In genomic region chr9:129436751-129437625, GRCh38 we compare ENCODE assay signal across 8 cellular contexts.
DNase-seq lines count a peak whose midpoint lies in the region; ATAC-seq and TF ChIP-seq lines count a peak whose summit lies in the region.

No MANE protein-coding gene starts in this region.

- peaks cover 21% of the 10 kb centered on the region for H3K27me3 Mint-ChIP-seq in activated naive CD4-positive, alpha-beta T cell treated with anti-CD3 and anti-CD28 coated beads, Interleukin-2, amount 50 U/mL, for 24 hours
- H3K27me3 Mint-ChIP-seq in glutamatergic neuron (ENCODE audit: unreplicated experiment), result peaks cover 41% of the 10 kb centered on the region

- peak overlapping the region; percentile 85 for H3K4me3 Mint-ChIP-seq in activated naive CD4-positive, alpha-beta T cell treated with anti-CD3 and anti-CD28 coated beads, Interleukin-2, amount 50 U/mL, for 24 hours
- H3K4me3 Mint-ChIP-seq in glutamatergic neuron (ENCODE audit: unreplicated experiment), result peak overlapping the region; percentile 91

- no peak for TF ChIP-seq CTCF in glutamatergic neuron (IDR thresholded peaks at IDR 0.05; ENCODE audit: partially characterized antibody, unreplicated experiment)

- peak overlapping the region; percentile 15 for H3K27ac Mint-ChIP-seq in activated naive CD4-positive, alpha-beta T cell treated with anti-CD3 and anti-CD28 coated beads, Interleukin-2, amount 50 U/mL, for 24 hours
- H3K27ac Mint-ChIP-seq in glutamatergic neuron (ENCODE audit: unreplicated experiment), result peak overlapping the region; percentile 81

- H3K9me3 Mint-ChIP-seq in activated naive CD4-positive, alpha-beta T cell treated with anti-CD3 and anti-CD28 coated beads, Interleukin-2, amount 50 U/mL, for 24 hours, result no peaks in the 10 kb centered on the region
- H3K9me3 Mint-ChIP-seq in glutamatergic neuron (ENCODE audit: unreplicated experiment), result peaks cover 16% of the 10 kb centered on the region

- peaks cover 19% of the 10 kb centered on the region for H3K4me1 Mint-ChIP-seq in activated naive CD4-positive, alpha-beta T cell treated with anti-CD3 and anti-CD28 coated beads, Interleukin-2, amount 50 U/mL, for 24 hours
- H3K4me1 Mint-ChIP-seq in glutamatergic neuron (ENCODE audit: low read depth, unreplicated experiment), result peaks cover 19% of the 10 kb centered on the region

- peak; percentile 19 for DNase-seq in DMS79 (lab: John Stamatoyannopoulos, UW)
- peak; percentile 72 for DNase-seq in NCI-H2171 treated with DMSO at 0.1 percent for 48 hours (lab: John Stamatoyannopoulos, UW)
- peak; percentile 67 for DNase-seq in glutamatergic neuron
- peak in 40 of 56 donors; percentile 18 to 85 (median 50) for DNase-seq in nucleus accumbens (lab: John Stamatoyannopoulos, UW)
- no peak for DNase-seq in effector CD8-positive, alpha-beta T cell (lab: John Stamatoyannopoulos, UW)
- DNase-seq in NCI-H510A treated with DMSO at 0.1 percent for 48 hours (lab: John Stamatoyannopoulos, UW), result no peak

- H3K36me3 Mint-ChIP-seq in activated naive CD4-positive, alpha-beta T cell treated with anti-CD3 and anti-CD28 coated beads, Interleukin-2, amount 50 U/mL, for 24 hours, result no peaks in the 10 kb centered on the region
- H3K36me3 Mint-ChIP-seq in glutamatergic neuron (ENCODE audit: unreplicated experiment), result no peaks in the 10 kb centered on the region

- no peak for ATAC-seq in HG02970 (IDR thresholded peaks at IDR 0.05; ENCODE audit: low FRiP score, unreplicated experiment)

Comparison
In these comparisons a context has a peak if more than half of its experiments do, and no peak if none do; other contexts are left out.
1. DNase-seq: peak in DMS79 (single experiment), NCI-H2171 treated with DMSO at 0.1 percent for 48 hours (single experiment), glutamatergic neuron (single experiment) and nucleus accumbens (40 of 56); none in effector CD8-positive, alpha-beta T cell (single experiment) and NCI-H510A treated with DMSO at 0.1 percent for 48 hours (single experiment).